ENCODE assay signal across 15 cellular contexts in the genomic region with DNA sequence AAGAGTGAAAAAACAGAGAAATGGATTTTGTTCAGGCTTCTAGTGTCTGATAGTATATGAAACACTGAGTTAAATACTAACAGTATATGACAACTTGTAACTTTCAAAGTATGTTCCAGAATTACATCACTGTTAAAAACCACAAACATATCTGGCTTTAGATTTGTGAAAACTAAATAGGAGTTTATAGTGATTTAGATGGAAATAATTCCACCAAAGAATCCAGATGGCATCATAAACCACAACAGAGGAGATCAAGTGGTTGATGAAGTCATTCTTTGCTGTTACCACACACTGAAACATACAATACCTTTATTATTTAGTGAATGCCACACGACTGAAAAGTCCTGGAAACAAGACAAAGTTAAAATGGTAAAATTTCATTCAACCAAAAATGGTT. TPM values are rescaled to one million over a fixed set of nuclear protein-coding genes. Genes with fewer than 3 reads are reported as not detected.
DNase-seq lines count a peak whose midpoint lies in the region; ATAC-seq lines count a peak whose summit lies in the region.
"Had no signal": no experiment of that assay in that cellular context is flagged by ENCODE, and none has a peak within 500 bp of the region (broad histone marks: within the 10 kb centered on the region; RNA-seq: fewer than 3 reads in every experiment).

No MANE protein-coding gene starts in this region.

- peak; percentile 82 for DNase-seq in H4 (ENCODE audit: low spot score)
- peak; percentile 66 for DNase-seq in SK-MEL-5 (ENCODE audit: low read depth, low spot score)
- peak; percentile 97 for DNase-seq in fibroblast of peridontal ligament (ENCODE audit: extremely low read depth)
- DNase-seq in stimulated activated naive CD8-positive, alpha-beta T cell treated with anti-CD3 and anti-CD28 coated beads, Interleukin-15, amount 100 ng/mL, for 72 hours, result no peak
- no peak for DNase-seq in NCI-H2196 treated with DMSO at 0.1 percent for 48 hours (lab: John Stamatoyannopoulos, UW; ENCODE audit: unreplicated experiment)
- DNase-seq in SHP77 treated with DMSO at 0.1 percent for 48 hours (lab: John Stamatoyannopoulos, UW), result no peak
- DNase-seq: activated CD8-positive, alpha-beta memory T cell treated with anti-CD3 and anti-CD28 coated beads for 24 hours; DMS 273 treated with DMSO at 0.1 percent for 48 hours; Kasumi-1; NCI-H2107; stimulated activated CD4-positive, alpha-beta T cell treated with anti-CD3 and anti-CD28 coated beads, Interleukin-4, amount 100 ng/mL, for 24 hours; T-helper 9 cell had no signal

- H3K9me3 Mint-ChIP-seq in stimulated activated naive CD8-positive, alpha-beta T cell treated with anti-CD3 and anti-CD28 coated beads, Interleukin-15, amount 100 ng/mL, for 72 hours, result no peaks in the 10 kb centered on the region
- H3K9me3 Mint-ChIP-seq: activated naive CD4-positive, alpha-beta T cell treated with anti-CD3 and anti-CD28 coated beads, Interleukin-2, amount 50 U/mL, for 24 hours; dendritic cell treated with granulocyte-macrophage colony-stimulating factor and Interleukin-4, amounts not matched to agents 40 ng/mL and 50 ng/mL, for 4 days had no signal

- H3K27me3 Mint-ChIP-seq in stimulated activated naive CD8-positive, alpha-beta T cell treated with anti-CD3 and anti-CD28 coated beads, Interleukin-15, amount 100 ng/mL, for 72 hours, result no peaks in the 10 kb centered on the region
- H3K27me3 Mint-ChIP-seq: activated naive CD4-positive, alpha-beta T cell treated with anti-CD3 and anti-CD28 coated beads, Interleukin-2, amount 50 U/mL, for 24 hours; dendritic cell treated with granulocyte-macrophage colony-stimulating factor and Interleukin-4, amounts not matched to agents 40 ng/mL and 50 ng/mL, for 4 days had no signal

- peak; percentile 39 for ATAC-seq in stimulated activated naive CD8-positive, alpha-beta T cell treated with anti-CD3 and anti-CD28 coated beads, Interleukin-15, amount 100 ng/mL, for 72 hours
- ATAC-seq in GM19023 (IDR thresholded peaks at IDR 0.05; ENCODE audit: unreplicated experiment), result no peak

- in situ Hi-C loops in SK-MEL-5 (cut with HindIII; ENCODE audit: low pct_unique_long_range_greater_than_20kb, low sequenced_read_pairs), result no loop called here

- no peak overlapping the region for H3K27ac Mint-ChIP-seq in stimulated activated naive CD8-positive, alpha-beta T cell treated with anti-CD3 and anti-CD28 coated beads, Interleukin-15, amount 100 ng/mL, for 72 hours
- H3K27ac Mint-ChIP-seq: activated naive CD4-positive, alpha-beta T cell treated with anti-CD3 and anti-CD28 coated beads, Interleukin-2, amount 50 U/mL, for 24 hours; dendritic cell treated with granulocyte-macrophage colony-stimulating factor and Interleukin-4, amounts not matched to agents 40 ng/mL and 50 ng/mL, for 4 days had no signal

- H3K4me3 Mint-ChIP-seq in stimulated activated naive CD8-positive, alpha-beta T cell treated with anti-CD3 and anti-CD28 coated beads, Interleukin-15, amount 100 ng/mL, for 72 hours, result no peak overlapping the region
- H3K4me3 Mint-ChIP-seq: activated naive CD4-positive, alpha-beta T cell treated with anti-CD3 and anti-CD28 coated beads, Interleukin-2, amount 50 U/mL, for 24 hours; dendritic cell treated with granulocyte-macrophage colony-stimulating factor and Interleukin-4, amounts not matched to agents 40 ng/mL and 50 ng/mL, for 4 days had no signal

- H3K4me1 Mint-ChIP-seq in stimulated activated naive CD8-positive, alpha-beta T cell treated with anti-CD3 and anti-CD28 coated beads, Interleukin-15, amount 100 ng/mL, for 72 hours, result no peaks in the 10 kb centered on the region
- H3K4me1 Mint-ChIP-seq: activated naive CD4-positive, alpha-beta T cell treated with anti-CD3 and anti-CD28 coated beads, Interleukin-2, amount 50 U/mL, for 24 hours had no signal

RNA-seq across cellular contexts. Expression of a gene that starts 37.2 kb away (rescaled TPM):
- total RNA-seq in H4 (2014; rRNA removed; shearing (Covaris generic)), result 1.4 and 1.7 TPM in 2 replicates
- total RNA-seq in SK-MEL-5 (2014; rRNA removed; shearing (Covaris generic)), result 4.7 and 7.1 TPM in 2 replicates
- polyA plus RNA-seq in SK-MEL-5 (2015; cell fraction: cytosol; rRNA removed), result 2.5 and 2.9 TPM in 2 replicates
- polyA plus RNA-seq in SK-MEL-5 (2015; cell fraction: nucleus; rRNA removed), result 0.43 and 0.64 TPM in 2 replicates

Comparison
In these comparisons a context has a peak if more than half of its experiments do, and no peak if none do; other contexts are left out.
1. DNase-seq: peak in H4 (single experiment), SK-MEL-5 (single experiment) and fibroblast of peridontal ligament (single experiment); none in stimulated activated naive CD8-positive, alpha-beta T cell treated with anti-CD3 and anti-CD28 coated beads, Interleukin-15, amount 100 ng/mL, for 72 hours (0 of 2), NCI-H2196 treated with DMSO at 0.1 percent for 48 hours (single experiment) and SHP77 treated with DMSO at 0.1 percent for 48 hours (single experiment).